Comparison of ENCODE assay signal across 17 cellular contexts in the genomic region with DNA sequence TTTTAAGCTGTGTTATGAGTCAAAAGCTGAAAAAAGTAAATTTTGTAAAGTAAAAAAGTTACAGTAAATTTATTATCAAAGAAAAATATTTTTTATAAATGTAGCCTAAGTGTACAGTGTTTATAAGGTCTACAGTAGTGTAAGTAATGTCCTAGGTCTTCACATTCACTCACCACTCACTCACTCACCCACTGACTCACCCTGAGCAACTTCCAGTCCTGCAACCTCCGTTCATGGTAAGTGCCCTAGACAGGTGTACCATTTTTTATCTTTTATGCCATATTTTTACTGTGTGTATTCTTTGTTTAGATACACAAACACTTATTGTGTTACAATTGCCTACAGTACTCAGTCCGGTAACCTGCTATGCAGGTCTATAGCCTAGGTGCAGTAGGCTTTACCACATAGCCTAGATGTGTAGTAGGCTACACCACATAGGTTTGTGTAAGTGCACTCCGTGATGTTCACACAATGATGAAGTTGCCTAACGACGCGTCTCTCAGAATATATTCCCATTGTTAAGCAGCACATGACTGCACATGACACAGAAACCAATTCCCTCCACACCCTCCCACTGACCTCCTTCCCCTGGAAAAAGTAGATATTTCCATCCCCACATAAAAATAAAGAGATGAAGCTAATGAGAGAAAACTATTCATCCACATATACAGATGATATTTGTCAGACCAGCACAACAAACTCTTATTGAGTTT. TPM values are rescaled to one million over a fixed set of nuclear protein-coding genes. Genes with fewer than 3 reads are reported as not detected.
A peak's percentile ranks its signal among the peaks of the same experiment; 100 is the strongest.
DNase-seq lines count a peak whose midpoint lies in the region; ATAC-seq and TF ChIP-seq lines count a peak whose summit lies in the region.
"Had no signal": no experiment of that assay in that cellular context is flagged by ENCODE, and none has a peak within 500 bp of the region (broad histone marks: within the 10 kb centered on the region; RNA-seq: fewer than 3 reads in every experiment).

No MANE protein-coding gene starts in this region.

- H3K4me1 ChIP-seq in mucosa of descending colon (ENCODE audit: low read depth) = no peaks in the 10 kb centered on the region

- peak; percentile 26 for ATAC-seq in Right ventricle myocardium inferior
- ATAC-seq in mucosa of descending colon = peak; percentile 10
- ATAC-seq: CD8-positive, alpha-beta T cell; GM23338 had no signal

- no peak overlapping the region for H3K4me3 ChIP-seq in fibroblast of pulmonary artery (replicated peaks; ENCODE audit: low read depth, low read length)
- H3K4me3 ChIP-seq in mucosa of descending colon = no peak overlapping the region
- H3K4me3 ChIP-seq: GM23338 had no signal

- no peaks in the 10 kb centered on the region for H3K9me3 ChIP-seq in mucosa of descending colon

- intact Hi-C loops in Right ventricle myocardium inferior (cut with DNase I) (no loop called here), cardiac septum (cut with DNase I) (loop anchor here (10.0 kb wide), 1 partner anchor 120 kb away; a partner anchor contains a TSS), mucosa of descending colon (cut with DNase I, micrococcal nuclease) (no loop called here)

- H3K36me3 ChIP-seq in mucosa of descending colon (ENCODE audit: low read depth) = no peaks in the 10 kb centered on the region

- no peak for TF ChIP-seq CTCF in fibroblast of pulmonary artery (IDR thresholded peaks at IDR 0.05; ENCODE audit: low read length, missing control alignments)
- no peak for TF ChIP-seq CTCF in mucosa of descending colon (IDR thresholded peaks at IDR 0.05)

- DNase-seq in Right ventricle myocardium inferior (ENCODE audit: missing footprints) (no peak), cardiac septum (ENCODE audit: low spot score) (no peak), fibroblast of pulmonary artery (ENCODE audit: low read depth) (peak; percentile 25), mucosa of descending colon (peak in 1 of 3 donors; percentile 24), NCI-H1694 treated with DMSO at 0.1 percent for 48 hours (lab: John Stamatoyannopoulos, UW) (no peak), nucleus accumbens (lab: John Stamatoyannopoulos, UW) (no peak), H4 (ENCODE audit: low spot score) (no peak)
- DNase-seq in activated CD4-positive, alpha-beta T cell treated with anti-CD3 and anti-CD28 coated beads for 4 hours = no peak
- DNase-seq: activated CD4-positive, alpha-beta T cell treated with anti-CD3 and anti-CD28 coated beads, Interleukin-2, amount 10 ng/mL, durations not matched to agents 24 days and 14 days; activated naive CD4-positive, alpha-beta T cell treated with anti-CD3 and anti-CD28 coated beads, Interleukin-2, amount 10 ng/mL, durations not matched to agents 7 days and 5 days; CD8-positive, alpha-beta T cell; naive B cell; NCI-H1092 treated with DMSO at 0.1 percent for 48 hours; NK-92 treated with Interleukin-12 subunit alpha and Interleukin-12 subunit beta, amount 100 ng/mL, for 24 hours; stimulated activated CD4-positive, alpha-beta T cell treated with anti-CD3 and anti-CD28 coated beads, Interleukin-4, amount 100 ng/mL, for 1 hour; T1000 had no signal

RNA-seq across cellular contexts. Expression of a gene that starts 44.8 kb away (rescaled TPM):
- 13.0 TPM for total RNA-seq in Right ventricle myocardium inferior
- total RNA-seq in cardiac septum = 6.0 TPM
- total RNA-seq in mucosa of descending colon = 10 to 100 TPM; 21.3 to 66.3 (median 60.2) TPM
- not detected in 2 replicates for total RNA-seq in H4 (2014; rRNA removed; shearing (Covaris generic))
- total RNA-seq: GM23338 had no signal
